11 cellular contexts compared by ENCODE assay signal in genomic region chr16:50372611-50373344, GRCh38. TPM values are rescaled to one million over a fixed set of nuclear protein-coding genes. Genes with fewer than 3 reads are reported as not detected.
A peak's percentile ranks its signal among the peaks of the same experiment; 100 is the strongest.
DNase-seq lines count a peak whose midpoint lies in the region; ATAC-seq, FAIRE-seq and TF ChIP-seq lines count a peak whose summit lies in the region.
"Had no signal": no experiment of that assay in that cellular context is flagged by ENCODE, and none has a peak within 500 bp of the region (broad histone marks: within the 10 kb centered on the region; RNA-seq: fewer than 3 reads in every experiment).

No MANE protein-coding gene starts in this region.

- no peak for ATAC-seq in lower lobe of right lung
- ATAC-seq in omental fat pad (ENCODE audit: low FRiP score): no peak
- ATAC-seq: activated naive CD8-positive, alpha-beta T cell treated with anti-CD3 and anti-CD28 coated beads, Interleukin-2, amount 50 U/mL, for 24 hours; stimulated activated naive CD8-positive, alpha-beta T cell treated with anti-CD3 and anti-CD28 coated beads, Interleukin-15, Interleukin-2, amounts not matched to agents 100 U/mL and 50 U/mL, for 24 hours had no signal

- H2AFZ ChIP-seq in astrocyte (ENCODE audit: low read depth, low read length): peak overlapping the region; percentile 18

- POLR2A ChIA-PET in activated CD4-positive, alpha-beta memory T cell treated with anti-CD3 and anti-CD28 coated beads for 36 hours (lab: Charles Lee): no interaction called here
- POLR2A ChIA-PET in activated CD4-positive, alpha-beta memory T cell treated with anti-CD3 and anti-CD28 coated beads, Interleukin-2, amount 10 ng/mL, durations not matched to agents 7 days and 5 days (lab: Charles Lee): interaction anchor here (1.5 kb wide), 1 partner anchor 374 kb away, joined by 3 read pairs; no protein-coding TSS in a partner anchor

- peak; percentile 24 for DNase-seq in activated CD4-positive, alpha-beta memory T cell treated with anti-CD3 and anti-CD28 coated beads for 36 hours
- DNase-seq in activated CD4-positive, alpha-beta memory T cell treated with anti-CD3 and anti-CD28 coated beads, Interleukin-2, amount 10 ng/mL, durations not matched to agents 7 days and 5 days: no peak
- DNase-seq in astrocyte (ENCODE audit: low read depth) (no peak), kidney tubule cell (ENCODE audit: low spot score) (peak; percentile 93), ureter (ENCODE audit: low spot score) (peak; percentile 54), lower lobe of right lung (no peak), omental fat pad (ENCODE audit: low spot score) (no peak), NCI-H2081 treated with DMSO at 0.1 percent for 48 hours (lab: John Stamatoyannopoulos, UW) (no peak)
- DNase-seq: activated naive CD8-positive, alpha-beta T cell treated with anti-CD3 and anti-CD28 coated beads, Interleukin-2, amount 50 U/mL, for 24 hours; CD4-positive, alpha-beta T cell; stimulated activated naive CD8-positive, alpha-beta T cell treated with anti-CD3 and anti-CD28 coated beads, Interleukin-15, Interleukin-2, amounts not matched to agents 100 U/mL and 50 U/mL, for 24 hours had no signal

- H3K27ac ChIP-seq in astrocyte (ENCODE audit: low read depth, low read length) (no peak overlapping the region), lower lobe of right lung (no peak overlapping the region)

- H3K4me1 Mint-ChIP-seq in activated CD4-positive, alpha-beta memory T cell treated with anti-CD3 and anti-CD28 coated beads for 36 hours (ENCODE audit: low read depth): peaks cover 12% of the 10 kb centered on the region
- peaks cover 12% of the 10 kb centered on the region for H3K4me1 Mint-ChIP-seq in activated CD4-positive, alpha-beta memory T cell treated with anti-CD3 and anti-CD28 coated beads, Interleukin-2, amount 10 ng/mL, durations not matched to agents 7 days and 5 days
- no peaks in the 10 kb centered on the region for H3K4me1 Mint-ChIP-seq in astrocyte (ENCODE audit: low read depth, unreplicated experiment)

- H3K27me3 ChIP-seq in astrocyte (ENCODE audit: insufficient read depth, low read length) (peaks cover 3% of the 10 kb centered on the region), lower lobe of right lung (ENCODE audit: low read depth) (no peaks in the 10 kb centered on the region)

- H3K36me3 Mint-ChIP-seq in activated CD4-positive, alpha-beta memory T cell treated with anti-CD3 and anti-CD28 coated beads for 36 hours: peaks cover 3% of the 10 kb centered on the region
- peaks cover under 1% of the 10 kb centered on the region for H3K36me3 Mint-ChIP-seq in activated CD4-positive, alpha-beta memory T cell treated with anti-CD3 and anti-CD28 coated beads, Interleukin-2, amount 10 ng/mL, durations not matched to agents 7 days and 5 days (ENCODE audit: low read depth)
- H3K36me3 Mint-ChIP-seq in astrocyte (ENCODE audit: low read depth, unreplicated experiment): no peaks in the 10 kb centered on the region

- intact Hi-C loops in activated CD4-positive, alpha-beta memory T cell treated with anti-CD3 and anti-CD28 coated beads for 36 hours (cut with micrococcal nuclease): loop anchor here (5.0 kb wide), 1 partner anchor 255 kb away; no protein-coding TSS in a partner anchor
- intact Hi-C loops in lower lobe of right lung (cut with DNase I): no loop called here

- no peak overlapping the region for H3K4me3 ChIP-seq in astrocyte (ENCODE audit: insufficient read depth, low read depth, low read length)
- H3K4me3 ChIP-seq in lower lobe of right lung: no peak overlapping the region

- H3K4me2 ChIP-seq in astrocyte (ENCODE audit: low read length): no peak overlapping the region

- peaks cover 6% of the 10 kb centered on the region for H3K27me3 Mint-ChIP-seq in activated CD4-positive, alpha-beta memory T cell treated with anti-CD3 and anti-CD28 coated beads for 36 hours
- H3K27me3 Mint-ChIP-seq in activated CD4-positive, alpha-beta memory T cell treated with anti-CD3 and anti-CD28 coated beads, Interleukin-2, amount 10 ng/mL, durations not matched to agents 7 days and 5 days: peaks cover 15% of the 10 kb centered on the region
- H3K27me3 Mint-ChIP-seq in astrocyte (ENCODE audit: low read depth, unreplicated experiment): peaks cover 12% of the 10 kb centered on the region
- H3K27me3 Mint-ChIP-seq: activated naive CD8-positive, alpha-beta T cell treated with anti-CD3 and anti-CD28 coated beads, Interleukin-2, amount 50 U/mL, for 24 hours had no signal

- peaks cover 3% of the 10 kb centered on the region for H4K20me1 ChIP-seq in astrocyte (ENCODE audit: insufficient read depth, low read length)

- no peak overlapping the region for H3K9ac ChIP-seq in astrocyte (ENCODE audit: low read length)

- no peaks in the 10 kb centered on the region for H3K9me3 ChIP-seq in astrocyte (ENCODE audit: insufficient read depth, low read depth, low read length)
- H3K9me3 ChIP-seq in lower lobe of right lung: no peaks in the 10 kb centered on the region

- no peak overlapping the region for H3K4me3 Mint-ChIP-seq in activated CD4-positive, alpha-beta memory T cell treated with anti-CD3 and anti-CD28 coated beads for 36 hours
- H3K4me3 Mint-ChIP-seq in activated CD4-positive, alpha-beta memory T cell treated with anti-CD3 and anti-CD28 coated beads, Interleukin-2, amount 10 ng/mL, durations not matched to agents 7 days and 5 days: no peak overlapping the region
- no peak overlapping the region for H3K4me3 Mint-ChIP-seq in astrocyte (ENCODE audit: unreplicated experiment)
- H3K4me3 Mint-ChIP-seq: activated naive CD8-positive, alpha-beta T cell treated with anti-CD3 and anti-CD28 coated beads, Interleukin-2, amount 50 U/mL, for 24 hours had no signal

- FAIRE-seq in astrocyte (lab: Jason Lieb, UNC): no peak

- CTCF ChIA-PET in activated CD4-positive, alpha-beta memory T cell treated with anti-CD3 and anti-CD28 coated beads for 36 hours (lab: Charles Lee): interaction anchor here (0.7 to 4.7 kb wide), 7 partner anchors 11 to 433 kb away, joined by 3 to 40 read pairs (median 6); no protein-coding TSS in a partner anchor
- CTCF ChIA-PET in activated CD4-positive, alpha-beta memory T cell treated with anti-CD3 and anti-CD28 coated beads, Interleukin-2, amount 10 ng/mL, durations not matched to agents 7 days and 5 days (lab: Charles Lee): interaction anchor here (1.3 kb wide), 2 partner anchors 293 to 433 kb away, joined by 5 to 7 read pairs; no protein-coding TSS in a partner anchor

- no peaks in the 10 kb centered on the region for H3K4me1 ChIP-seq in astrocyte (ENCODE audit: insufficient read depth, low read length)
- H3K4me1 ChIP-seq in lower lobe of right lung: peaks cover 2% of the 10 kb centered on the region

- peaks cover 7% of the 10 kb centered on the region for H3K79me2 ChIP-seq in astrocyte (ENCODE audit: insufficient read depth, low read length)

- TF ChIP-seq CTCF in astrocyte (IDR thresholded peaks at IDR 0.05; ENCODE audit: insufficient read depth, low read depth, low read length): no peak
- no peak for TF ChIP-seq CTCF in lower lobe of right lung (IDR thresholded peaks at IDR 0.05)
- no peak for TF ChIP-seq CTCF in omental fat pad (IDR thresholded peaks at IDR 0.05)

- no peak overlapping the region for H3K27ac Mint-ChIP-seq in activated CD4-positive, alpha-beta memory T cell treated with anti-CD3 and anti-CD28 coated beads for 36 hours
- H3K27ac Mint-ChIP-seq in activated CD4-positive, alpha-beta memory T cell treated with anti-CD3 and anti-CD28 coated beads, Interleukin-2, amount 10 ng/mL, durations not matched to agents 7 days and 5 days: no peak overlapping the region
- H3K27ac Mint-ChIP-seq in astrocyte (ENCODE audit: unreplicated experiment): no peak overlapping the region
- H3K27ac Mint-ChIP-seq: activated naive CD8-positive, alpha-beta T cell treated with anti-CD3 and anti-CD28 coated beads, Interleukin-2, amount 50 U/mL, for 24 hours had no signal

- H3K9me3 Mint-ChIP-seq in activated CD4-positive, alpha-beta memory T cell treated with anti-CD3 and anti-CD28 coated beads for 36 hours: no peaks in the 10 kb centered on the region
- no peaks in the 10 kb centered on the region for H3K9me3 Mint-ChIP-seq in activated CD4-positive, alpha-beta memory T cell treated with anti-CD3 and anti-CD28 coated beads, Interleukin-2, amount 10 ng/mL, durations not matched to agents 7 days and 5 days
- peaks cover 2% of the 10 kb centered on the region for H3K9me3 Mint-ChIP-seq in astrocyte (ENCODE audit: unreplicated experiment)
- H3K9me3 Mint-ChIP-seq: activated naive CD8-positive, alpha-beta T cell treated with anti-CD3 and anti-CD28 coated beads, Interleukin-2, amount 50 U/mL, for 24 hours; CD4-positive, alpha-beta T cell had no signal

- H3K36me3 ChIP-seq in astrocyte (ENCODE audit: insufficient read depth, low read length) (no peaks in the 10 kb centered on the region), lower lobe of right lung (no peaks in the 10 kb centered on the region)

RNA-seq across cellular contexts. Expression of gene BRD7, which starts 4.0 kb away (rescaled TPM):
- 100 to 1,000 TPM in 1 of 2 experiments, 10 to 100 TPM in 1; 87.9 to 103 TPM for total RNA-seq in activated CD4-positive, alpha-beta memory T cell treated with anti-CD3 and anti-CD28 coated beads for 36 hours
- total RNA-seq in activated CD4-positive, alpha-beta memory T cell treated with anti-CD3 and anti-CD28 coated beads, Interleukin-2, amount 10 ng/mL, durations not matched to agents 7 days and 5 days: 100 to 1,000 TPM in 1 of 2 experiments, 10 to 100 TPM in 1; 93.3 to 101 TPM
- 54.8 and 58.5 TPM in 2 replicates for total RNA-seq in astrocyte
- 63.7 TPM for total RNA-seq in ureter
- 76.3 TPM for total RNA-seq in lower lobe of right lung
- 10 to 100 TPM; 29.9 to 41.2 (median 38.9) TPM for total RNA-seq in omental fat pad

Comparison
In these comparisons a context has a peak if more than half of its experiments do, and no peak if none do; other contexts are left out.
1. DNase-seq: peak in activated CD4-positive, alpha-beta memory T cell treated with anti-CD3 and anti-CD28 coated beads for 36 hours (single experiment), kidney tubule cell (single experiment) and ureter (single experiment); none in activated CD4-positive, alpha-beta memory T cell treated with anti-CD3 and anti-CD28 coated beads, Interleukin-2, amount 10 ng/mL, durations not matched to agents 7 days and 5 days (single experiment), astrocyte (single experiment), lower lobe of right lung (single experiment), omental fat pad (single experiment) and NCI-H2081 treated with DMSO at 0.1 percent for 48 hours (single experiment).